ENCODE assay signal across 1 cellular context in genomic region chr6:11702039-11702795, GRCh38.
TF ChIP-seq lines count a peak whose summit lies in the region.

No MANE protein-coding gene starts in this region.

TF ChIP-seq in K562, 482 proteins besides CTCF, POLR2A, EP300 and RAD21:
- no peak for TF ChIP-seq TCF7L2 (IDR thresholded peaks at IDR 0.05; ENCODE audit: low read depth, low read length)
- TF ChIP-seq TAL1 (IDR thresholded peaks at IDR 0.05), result no peak
- TF ChIP-seq NCOA4 (IDR thresholded peaks at IDR 0.05; ENCODE audit: partially characterized antibody), result no peak
- peak; percentile 6; the same call in 1 of the 2 replicates for TF ChIP-seq JUND (IDR thresholded peaks at IDR 0.05; ENCODE audit: borderline replicate concordance, low read depth, low read length)
- TF ChIP-seq JUND (tag; IDR thresholded peaks at IDR 0.05; ENCODE audit: borderline replicate concordance, low read depth, low read length), result no peak
- no peak for TF ChIP-seq FOXK2 (conservative IDR thresholded peaks at IDR 0.05 in 1 of 2, IDR thresholded peaks at IDR 0.05 in 1 of 2; ENCODE audit: low read depth in 2 of 2)
- TF ChIP-seq ZKSCAN1 (IDR thresholded peaks at IDR 0.05; ENCODE audit: low read depth, low read length), result no peak
- no peak for TF ChIP-seq GTF2E2 (tag; IDR thresholded peaks at IDR 0.05)
- TF ChIP-seq FOSL1 (tag; conservative IDR thresholded peaks at IDR 0.05), result peak; percentile 54
- no peak for TF ChIP-seq TCF15 (CRISPR knock-in tag; IDR thresholded peaks at IDR 0.05)
- no peak for TF ChIP-seq NR1H2 (CRISPR knock-in tag; IDR thresholded peaks at IDR 0.05)
TF ChIP-seq in K562: peak in this region for 2.
